12 cellular contexts compared by ENCODE assay signal in the genomic region with DNA sequence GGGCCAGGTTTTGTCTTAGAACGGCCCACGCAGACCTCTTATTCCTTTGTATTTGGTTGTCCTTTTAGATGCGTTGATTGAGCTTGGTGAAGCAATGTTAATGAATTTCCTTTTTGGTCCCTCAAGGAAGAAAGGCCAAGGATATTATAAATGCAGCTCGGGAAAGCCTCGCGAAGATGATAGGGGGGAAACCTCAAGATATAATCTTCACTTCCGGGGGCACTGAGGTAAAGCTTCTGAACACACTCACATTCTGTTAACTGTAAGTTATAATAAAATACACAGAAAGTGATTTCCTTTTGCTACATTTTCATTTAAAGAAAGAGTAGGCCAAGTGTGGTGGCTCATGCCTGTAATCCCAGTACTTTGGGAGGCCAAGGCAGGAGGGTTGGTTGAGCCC. TPM values are rescaled to one million over a fixed set of nuclear protein-coding genes. Genes with fewer than 3 reads are reported as not detected.
"Had no signal": no experiment of that assay in that cellular context is flagged by ENCODE, and none has a peak within 500 bp of the region (broad histone marks: within the 10 kb centered on the region; RNA-seq: fewer than 3 reads in every experiment).

No MANE protein-coding gene starts in this region.

- H3K79me2 ChIP-seq: parathyroid adenoma had no signal

- H3K9me3 ChIP-seq: tibial artery, uterus had no signal

- DNase-seq: activated CD4-positive, CD25-positive, alpha-beta regulatory T cell treated with anti-CD3 and anti-CD28 coated beads, Interleukin-2, amount 50 U/mL, for 72 hours; activated naive CD4-positive, alpha-beta T cell treated with anti-CD3 and anti-CD28 coated beads, Interleukin-2, amount 50 U/mL, for 16 hours; dermis blood vessel endothelial cell; hippocampal formation; mesendoderm; stimulated activated CD4-positive, alpha-beta T cell treated with anti-CD3 and anti-CD28 coated beads, Interleukin-15, amount 100 ng/mL, for 24 hours; stimulated activated CD4-positive, alpha-beta T cell treated with anti-CD3 and anti-CD28 coated beads, Interleukin-4, amount 100 ng/mL, for 24 hours; tibial artery; uterus had no signal

- H3K4me2 ChIP-seq: neural progenitor cell had no signal

- H2AFZ ChIP-seq: neural progenitor cell, parathyroid adenoma had no signal

- H3K4me1 ChIP-seq: tibial artery, uterus had no signal

- H3K4me3 Mint-ChIP-seq: neural progenitor cell had no signal

- H3K27ac ChIP-seq: neural progenitor cell, parathyroid adenoma, tibial artery, uterus had no signal

- H3K27me3 ChIP-seq: neural progenitor cell, tibial artery, uterus had no signal

- H3K9ac ChIP-seq: neural progenitor cell, parathyroid adenoma had no signal

- H3K27ac Mint-ChIP-seq: activated T-helper 1 cell treated with anti-CD3 and anti-CD28 coated beads, Interleukin-12 subunit alpha, Interleukin-12 subunit beta, Interleukin-2, Interleukin-4 antibody, amounts not matched to agents 30 ng/mL and 10 ng/mL and 1 ng/mL, durations not matched to agents 14 hours and 24 hours and 36 hours; neural progenitor cell had no signal

RNA-seq across cellular contexts. Expression of gene ESPNL, which starts 32.2 kb away (rescaled TPM):
- total RNA-seq: dermis blood vessel endothelial cell had no signal
